21 cellular contexts compared by ENCODE assay signal in the genomic region with DNA sequence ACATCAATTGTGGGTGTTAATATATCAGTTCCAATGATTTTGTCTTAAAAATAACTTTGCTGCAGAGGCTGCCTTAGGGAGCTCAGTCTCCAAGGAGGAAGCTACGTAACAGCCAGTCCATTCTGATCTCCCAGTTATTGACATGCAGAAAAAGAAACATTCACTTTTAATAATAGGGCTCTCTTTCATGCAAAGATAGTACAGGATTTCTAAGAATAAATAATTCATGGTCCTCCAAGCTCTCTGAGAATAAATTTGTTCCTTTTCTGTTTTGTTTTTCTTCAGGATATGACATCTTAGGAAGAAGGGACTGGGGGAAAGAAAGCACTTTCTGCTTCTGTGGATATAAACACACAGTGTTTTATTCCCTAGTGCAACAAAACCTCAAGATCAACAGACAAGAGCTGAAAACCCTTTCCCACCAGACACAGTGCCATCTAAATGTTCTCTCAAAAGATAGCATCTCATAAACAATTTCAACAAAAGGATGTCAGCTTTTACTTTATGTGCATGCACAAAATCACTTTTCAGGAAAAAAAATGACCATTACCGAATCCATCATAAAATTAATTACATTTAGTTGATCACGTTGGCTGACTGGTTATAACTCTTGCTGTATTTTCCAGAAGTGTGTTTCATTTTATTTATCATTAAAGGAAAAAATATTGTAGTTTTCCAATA.
"Had no signal": no experiment of that assay in that cellular context is flagged by ENCODE, and none has a peak within 500 bp of the region (broad histone marks: within the 10 kb centered on the region; RNA-seq: fewer than 3 reads in every experiment).

No MANE protein-coding gene starts in this region.

- DNase-seq: cortex of kidney; effector memory CD8-positive, alpha-beta T cell; erythroblast; hypothalamus; midbrain; naive thymus-derived CD4-positive, alpha-beta T cell; nucleus accumbens; ovary; posterior cingulate gyrus; psoas muscle; right cardiac atrium; spleen; stimulated activated CD4-positive, alpha-beta T cell treated with anti-CD3 and anti-CD28 coated beads, Interleukin-4, amount 100 ng/mL, for 4 hours; stimulated activated naive CD8-positive, alpha-beta T cell treated with anti-CD3 and anti-CD28 coated beads, Interleukin-15, Interleukin-2, amounts not matched to agents 100 U/mL and 50 U/mL, for 24 hours; substantia nigra; testis; tibial artery had no signal

- H3K4me2 ChIP-seq: neural progenitor cell had no signal

- ATAC-seq: effector memory CD8-positive, alpha-beta T cell; naive thymus-derived CD4-positive, alpha-beta T cell; psoas muscle; right cardiac atrium; stimulated activated memory B cell treated with anti-CD40 and anti-IgM and Interleukin-4, amounts not matched to agents 10 μg/mL and 1 μg/mL and 100 μg/mL, for 72 hours; stimulated activated naive CD8-positive, alpha-beta T cell treated with anti-CD3 and anti-CD28 coated beads, Interleukin-15, Interleukin-2, amounts not matched to agents 100 U/mL and 50 U/mL, for 24 hours had no signal

- H3K27ac ChIP-seq: neural progenitor cell, ovary, psoas muscle, skin epidermis, spleen, testis, tibial artery had no signal

- H3K9me3 ChIP-seq: ovary, psoas muscle, testis had no signal

- H3K36me3 ChIP-seq: neural progenitor cell, ovary, spleen, tibial artery had no signal

- H3K27me3 ChIP-seq: neural progenitor cell, ovary, spleen, testis, tibial artery had no signal

- H2AFZ ChIP-seq: neural progenitor cell had no signal

- H3K4me1 ChIP-seq: neural progenitor cell, psoas muscle, spleen had no signal

- H3K9ac ChIP-seq: neural progenitor cell had no signal

- H3K4me3 ChIP-seq: lung, neural progenitor cell, ovary, psoas muscle, skin epidermis, spleen, testis, tibial artery had no signal
